Comparison of ENCODE assay signal across 8 cellular contexts in the genomic region with DNA sequence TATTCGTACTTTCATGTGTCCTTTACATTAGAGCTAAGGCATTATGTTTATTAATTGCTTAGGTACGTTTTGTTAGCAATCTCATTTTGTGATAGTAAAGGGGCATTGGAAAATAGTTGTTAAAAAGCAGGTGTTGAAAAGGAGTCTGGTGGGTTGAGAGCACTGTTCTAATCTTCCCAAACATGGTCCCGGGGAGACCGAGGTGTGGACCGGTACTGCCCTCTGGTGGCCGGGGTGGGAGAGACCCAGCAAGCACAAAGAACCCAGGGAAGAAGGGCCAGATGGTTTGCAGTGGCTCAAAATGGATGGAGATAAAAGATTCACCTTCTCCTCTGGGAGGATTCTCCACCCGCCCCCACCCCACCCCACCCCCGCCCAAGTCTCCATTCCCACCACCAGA. TPM values are rescaled to one million over a fixed set of nuclear protein-coding genes. Genes with fewer than 3 reads are reported as not detected.
DNase-seq lines count a peak whose midpoint lies in the region; ATAC-seq and TF ChIP-seq lines count a peak whose summit lies in the region.

No MANE protein-coding gene starts in this region.

- CTCF ChIA-PET in GM10248 (lab: Yijun Ruan, JAX): interaction anchor here (0.6 to 5.6 kb wide), 22 partner anchors 10 to 315 kb away, joined by 3 to 58 read pairs (median 5); partner anchors contain the start of genes IDNK, KIF27 and UBQLN1

- peaks cover 0 to 6% (median 2%) of the 10 kb centered on the region in 4 donors for H3K4me1 Mint-ChIP-seq in naive thymus-derived CD8-positive, alpha-beta T cell

- peaks cover 0 to 3% (median 0%) of the 10 kb centered on the region in 9 donors for H3K9me3 Mint-ChIP-seq in naive thymus-derived CD8-positive, alpha-beta T cell

- peak overlapping the region in 6 of 10 donors; percentile 29 to 79 (median 56) for H3K27ac Mint-ChIP-seq in naive thymus-derived CD8-positive, alpha-beta T cell

- no peak overlapping the region for H3K4me3 ChIP-seq in epithelial cell of esophagus (ENCODE audit: low read length)

- POLR2A ChIA-PET in GM10248 (lab: Yijun Ruan, JAX): no interaction called here
- POLR2A ChIA-PET in naive thymus-derived CD8-positive, alpha-beta T cell (lab: Charles Lee): interaction anchor here (1.4 to 1.7 kb wide), 3 partner anchors 25 to 58 kb away, joined by 6 to 11 read pairs (median 9); partner anchors contain the start of genes IDNK and UBQLN1

- no peaks in the 10 kb centered on the region for H3K27me3 Mint-ChIP-seq in naive thymus-derived CD8-positive, alpha-beta T cell

- TF ChIP-seq CTCF in GM10248 (IDR thresholded peaks at IDR 0.05; ENCODE audit: control extremely low read depth, extremely low read depth, low read depth, missing control alignments) (peak; percentile 82), epithelial cell of esophagus (IDR thresholded peaks at IDR 0.05; ENCODE audit: insufficient read depth, low read depth, low read length, missing control alignments) (peak; percentile 81)

- H3K36me3 Mint-ChIP-seq in naive thymus-derived CD8-positive, alpha-beta T cell: peaks cover 8 to 44% (median 19%) of the 10 kb centered on the region in 3 donors

- peak; percentile 61 for ATAC-seq in HG02759 (IDR thresholded peaks at IDR 0.05; ENCODE audit: unreplicated experiment)
- peak; percentile 92 to 93 for ATAC-seq in naive thymus-derived CD8-positive, alpha-beta T cell
- no peak for ATAC-seq in GM19324 (IDR thresholded peaks at IDR 0.05; ENCODE audit: low FRiP score, unreplicated experiment)

- DNase-seq in GM10248 (ENCODE audit: extremely low spot score): peak; percentile 70
- DNase-seq in NCI-H82 (lab: John Stamatoyannopoulos, UW): peak; percentile 82
- peak; percentile 27 for DNase-seq in activated CD8-positive, alpha-beta memory T cell treated with anti-CD3 and anti-CD28 coated beads, Interleukin-2, amount 50 U/mL, for 24 hours (ENCODE audit: extremely low read depth)
- peak; percentile 54 for DNase-seq in epithelial cell of esophagus (ENCODE audit: low read depth)
- peak; percentile 48 to 85 (median 72) for DNase-seq in naive thymus-derived CD8-positive, alpha-beta T cell
- peak; percentile 38 to 79 (median 67) for DNase-seq in stimulated activated naive CD4-positive, alpha-beta T cell (lab: John Stamatoyannopoulos, UW)

- H3K4me3 Mint-ChIP-seq in naive thymus-derived CD8-positive, alpha-beta T cell: no peak overlapping the region

RNA-seq across cellular contexts. Expression of gene IDNK, which starts 26.1 kb away (rescaled TPM):
- total RNA-seq in naive thymus-derived CD8-positive, alpha-beta T cell: 10 to 100 TPM; 11.4 to 12.6 TPM
- 10 to 100 TPM; 15.8 to 19.3 (median 19.1) TPM for polyA plus RNA-seq in naive thymus-derived CD8-positive, alpha-beta T cell

RNA-seq across cellular contexts. Expression of gene UBQLN1, which starts 58.7 kb away (rescaled TPM):
- total RNA-seq in naive thymus-derived CD8-positive, alpha-beta T cell: 100 to 1,000 TPM; 112 to 122 TPM
- 10 to 100 TPM; 65.4 to 70.8 (median 67.6) TPM for polyA plus RNA-seq in naive thymus-derived CD8-positive, alpha-beta T cell

Comparison
In these comparisons a context has a peak if more than half of its experiments do, and no peak if none do; other contexts are left out.
1. DNase-seq: peak in every context shown above with its lines; median percentile 82 in NCI-H82; 72 in naive thymus-derived CD8-positive, alpha-beta T cell; 70 in GM10248; 67 in stimulated activated naive CD4-positive, alpha-beta T cell; 54 in epithelial cell of esophagus; 27 in activated CD8-positive, alpha-beta memory T cell treated with anti-CD3 and anti-CD28 coated beads, Interleukin-2, amount 50 U/mL, for 24 hours.